In genomic region chr5:33261305-33261704, GRCh38 we compare ENCODE assay signal across 16 cellular contexts.
DNase-seq lines count a peak whose midpoint lies in the region; ATAC-seq and TF ChIP-seq lines count a peak whose summit lies in the region.
"Had no signal": no experiment of that assay in that cellular context is flagged by ENCODE, and none has a peak within 500 bp of the region (broad histone marks: within the 10 kb centered on the region; RNA-seq: fewer than 3 reads in every experiment).

No MANE protein-coding gene starts in this region.

- no peak overlapping the region for H3K4me2 ChIP-seq in HCT116 (ENCODE audit: low read length)

- no peaks in the 10 kb centered on the region for H3K27me3 ChIP-seq in HCT116 (ENCODE audit: insufficient read depth, low read length)
- H3K27me3 ChIP-seq: upper lobe of left lung had no signal

- peaks cover 0 to 4% of the 10 kb centered on the region in 2 experiments; a peak in 1 of 4 replicates for H3K4me1 ChIP-seq in HCT116 (ENCODE audit: control insufficient read depth in 1 of 2, insufficient read depth in 2 of 2, low read length in 2 of 2)
- H3K4me1 ChIP-seq: upper lobe of left lung had no signal

- no peaks in the 10 kb centered on the region for H3K9me3 ChIP-seq in HCT116 (ENCODE audit: control insufficient read depth in 1 of 2, insufficient read depth in 1 of 2, low read depth in 1 of 2, low read length in 2 of 2)

- H3K27ac ChIP-seq in HCT116 (ENCODE audit: low read depth, low read length) = no peak overlapping the region
- H3K27ac ChIP-seq: upper lobe of left lung had no signal

- CTCF ChIA-PET in HCT116 (lab: Charles Lee) = no interaction called here

- H3K4me3 ChIP-seq in HCT116 (replicated peaks in 1 of 2; ENCODE audit: low read depth in 1 of 2, low read length in 2 of 2) (no peak overlapping the region), fibroblast of villous mesenchyme (ENCODE audit: low read depth, low read length) (no peak overlapping the region)
- H3K4me3 ChIP-seq: lung, upper lobe of left lung had no signal

- intact Hi-C loops in HCT116 (cut with micrococcal nuclease) = no loop called here

- peak overlapping the region; percentile 8 for H2AFZ ChIP-seq in HCT116 (ENCODE audit: low read depth, low read length, poor library complexity, severe bottlenecking)

- DNase-seq in A172 (ENCODE audit: low spot score) (peak; percentile 55), HCT116 (ENCODE audit: low read depth, low spot score) (no peak), amniotic epithelial cell (ENCODE audit: low read depth) (peak; percentile 37), fibroblast of villous mesenchyme (ENCODE audit: low read depth) (peak; percentile 33), SW480 (ENCODE audit: low spot score) (no peak), globus pallidus (ENCODE audit: low spot score) (no peak), NCI-H2171 treated with DMSO at 0.1 percent for 48 hours (lab: John Stamatoyannopoulos, UW) (no peak)
- DNase-seq: DMS153; H7; NCI-H146; right cardiac atrium; stimulated activated CD4-positive, alpha-beta T cell treated with anti-CD3 and anti-CD28 coated beads, Interleukin-4, amount 100 ng/mL, for 1 hour; upper lobe of left lung had no signal

- RAD21 ChIA-PET in HCT116 (lab: Charles Lee; ENCODE audit: low non-redundant PET in 1 of 2, low total read pairs in 2 of 2, uncharacterized antibody in 2 of 2, unreplicated experiment in 2 of 2) = no interaction called here

- BruUV-seq in HCT116 (replicated peaks; lab: Mats Ljungman, UMichigan) = no TSS peak

- no peaks in the 10 kb centered on the region for H3K9me2 ChIP-seq in HCT116 (ENCODE audit: insufficient read depth)

- TF ChIP-seq RAD21 in HCT116 (IDR thresholded peaks at IDR 0.05; ENCODE audit: low read depth) = no peak

- no peaks in the 10 kb centered on the region for H3K79me2 ChIP-seq in HCT116 (ENCODE audit: insufficient read depth, low read length)

- no peak for TF ChIP-seq CTCF in HCT116 (IDR thresholded peaks at IDR 0.05 in 2 of 3, conservative IDR thresholded peaks at IDR 0.05 in 1 of 3; ENCODE audit: borderline replicate concordance in 1 of 3, insufficient read depth in 1 of 3, low read depth in 2 of 3, low read length in 2 of 3)
- no peak for TF ChIP-seq CTCF in fibroblast of villous mesenchyme (IDR thresholded peaks at IDR 0.05; ENCODE audit: insufficient read depth, low read depth, low read length)

- ATAC-seq in HCT116 = no peak
- ATAC-seq in GM18873 (IDR thresholded peaks at IDR 0.05; ENCODE audit: low FRiP score, unreplicated experiment) = no peak
- ATAC-seq: activated CD4-positive, CD25-positive, alpha-beta regulatory T cell treated with anti-CD3 and anti-CD28 coated beads, Interleukin-2, amount 50 U/mL, for 24 hours; right cardiac atrium had no signal

- no peak for TF ChIP-seq POLR2A in HCT116 (IDR thresholded peaks at IDR 0.05; ENCODE audit: borderline replicate concordance, extremely low read depth, insufficient read depth, insufficient read length)

- no peak overlapping the region for H3K9ac ChIP-seq in HCT116 (ENCODE audit: low read length)

- POLR2A ChIA-PET in HCT116 (lab: Charles Lee) = interaction anchor here (0.7 kb wide), 1 partner anchor 65 kb away, joined by 3 read pairs; no protein-coding TSS in a partner anchor

- H3K36me3 ChIP-seq in HCT116 (ENCODE audit: control insufficient read depth in 1 of 2, insufficient read depth in 2 of 2, low read length in 2 of 2) = no peaks in the 10 kb centered on the region
- H3K36me3 ChIP-seq: upper lobe of left lung had no signal

- H4K20me1 ChIP-seq in HCT116 (ENCODE audit: insufficient read depth) = no peaks in the 10 kb centered on the region

TF ChIP-seq in HCT116, 20 proteins besides CTCF, POLR2A, EP300 and RAD21:
- TF ChIP-seq POLR2AphosphoS5 (IDR thresholded peaks at IDR 0.05; ENCODE audit: low read depth, low read length) (no peak), ELF1 (IDR thresholded peaks at IDR 0.05; ENCODE audit: borderline replicate concordance, low read depth) (no peak), MAX (IDR thresholded peaks at IDR 0.05) (no peak), REST (IDR thresholded peaks at IDR 0.05; ENCODE audit: low read depth) (no peak), ZBTB33 (IDR thresholded peaks at IDR 0.05; ENCODE audit: extremely low read depth, insufficient replicate concordance, low read length) (no peak), EGR1 (IDR thresholded peaks at IDR 0.05; ENCODE audit: low read depth) (no peak), ZNF274 (IDR thresholded peaks at IDR 0.05; ENCODE audit: low read depth, low read length) (no peak), CEBPB (IDR thresholded peaks at IDR 0.05; ENCODE audit: low read depth) (no peak), FOSL1 (IDR thresholded peaks at IDR 0.05; ENCODE audit: low read depth) (no peak), SRF (IDR thresholded peaks at IDR 0.05; ENCODE audit: low read depth) (no peak), CBX3 (IDR thresholded peaks at IDR 0.05; ENCODE audit: low read depth) (no peak), SIN3A (IDR thresholded peaks at IDR 0.05; ENCODE audit: low read depth) (no peak), ATF3 (IDR thresholded peaks at IDR 0.05) (no peak), JUND (IDR thresholded peaks at IDR 0.05) (no peak)

Comparison
In these comparisons a context has a peak if more than half of its experiments do, and no peak if none do; other contexts are left out.
1. DNase-seq: peak in A172 (single experiment), amniotic epithelial cell (single experiment) and fibroblast of villous mesenchyme (single experiment); none in HCT116 (single experiment), SW480 (single experiment), globus pallidus (single experiment) and NCI-H2171 treated with DMSO at 0.1 percent for 48 hours (single experiment).